ENCODE assay signal across 9 cellular contexts in genomic region chr9:113577525-113578261, GRCh38.
A peak's percentile ranks its signal among the peaks of the same experiment; 100 is the strongest.
DNase-seq lines count a peak whose midpoint lies in the region; ATAC-seq, FAIRE-seq and TF ChIP-seq lines count a peak whose summit lies in the region.
"Had no signal": no experiment of that assay in that cellular context is flagged by ENCODE, and none has a peak within 500 bp of the region (broad histone marks: within the 10 kb centered on the region; RNA-seq: fewer than 3 reads in every experiment).

No MANE protein-coding gene starts in this region.

- DNase-seq in activated CD8-positive, alpha-beta memory T cell treated with anti-CD3 and anti-CD28 coated beads, Interleukin-2, amount 10 ng/mL, durations not matched to agents 7 days and 5 days: no peak
- DNase-seq in activated CD8-positive, alpha-beta memory T cell treated with anti-CD3 and anti-CD28 coated beads for 24 hours: no peak
- DNase-seq in activated T-helper 2 cell treated with anti-CD3 and anti-CD28 coated beads, Interferon-gamma antibody, Interleukin-2, Interleukin-4, amounts not matched to agents 10 μg/mL and 5 μg/mL and 100 μg/mL, durations not matched to agents 14 hours and 24 hours and 36 hours (ENCODE audit: low spot score): no peak
- DNase-seq in left cardiac atrium (peak; percentile 66), transverse colon (no peak), HAP-1 (ENCODE audit: low spot score in 2 of 2) (no peak), D721Med (ENCODE audit: insufficient read length, low spot score) (no peak)

- 61 to 70% methylated on average over 3 to 11 of the region's 11 CpGs for WGBS in transverse colon (ENCODE audit: low coverage in 1 of 2), 2 donors

- H3K27me3 ChIP-seq in transverse colon (no peaks in the 10 kb centered on the region), HAP-1 (ENCODE audit: low read depth) (0 out of 2 replicates have a peak, but pooled peaks cover 2% of the 10 kb centered on the region)

- H3K27me3 Mint-ChIP-seq in activated CD8-positive, alpha-beta memory T cell treated with anti-CD3 and anti-CD28 coated beads, Interleukin-2, amount 10 ng/mL, durations not matched to agents 7 days and 5 days: no peaks in the 10 kb centered on the region
- no peaks in the 10 kb centered on the region for H3K27me3 Mint-ChIP-seq in activated T-helper 2 cell treated with anti-CD3 and anti-CD28 coated beads, Interferon-gamma antibody, Interleukin-2, Interleukin-4, amounts not matched to agents 10 μg/mL and 5 μg/mL and 100 μg/mL, durations not matched to agents 14 hours and 24 hours and 36 hours (ENCODE audit: low read depth)

- H3K9me3 ChIP-seq in transverse colon (no peaks in the 10 kb centered on the region), HAP-1 (no peaks in the 10 kb centered on the region)

- TF ChIP-seq EP300 in transverse colon (IDR thresholded peaks at IDR 0.05; ENCODE audit: low read depth): no peak

- no peak overlapping the region for H3K4me3 Mint-ChIP-seq in activated CD8-positive, alpha-beta memory T cell treated with anti-CD3 and anti-CD28 coated beads, Interleukin-2, amount 10 ng/mL, durations not matched to agents 7 days and 5 days
- peak overlapping the region; percentile 30 for H3K4me3 Mint-ChIP-seq in activated T-helper 2 cell treated with anti-CD3 and anti-CD28 coated beads, Interferon-gamma antibody, Interleukin-2, Interleukin-4, amounts not matched to agents 10 μg/mL and 5 μg/mL and 100 μg/mL, durations not matched to agents 14 hours and 24 hours and 36 hours (ENCODE audit: low read depth)

- CTCF ChIA-PET in activated CD8-positive, alpha-beta memory T cell treated with anti-CD3 and anti-CD28 coated beads, Interleukin-2, amount 10 ng/mL, durations not matched to agents 7 days and 5 days (lab: Charles Lee): interaction anchor here (1.3 to 6.1 kb wide), 12 partner anchors 12 to 303 kb away, joined by 3 to 105 read pairs (median 10); partner anchors contain the start of gene CDC26

- ATAC-seq in activated CD8-positive, alpha-beta memory T cell treated with anti-CD3 and anti-CD28 coated beads, Interleukin-2, amount 10 ng/mL, durations not matched to agents 7 days and 5 days: no peak
- ATAC-seq in left cardiac atrium (no peak), GM21515 (IDR thresholded peaks at IDR 0.05; ENCODE audit: unreplicated experiment) (no peak)

- H3K4me3 ChIP-seq in transverse colon (no peak overlapping the region), HAP-1 (no peak overlapping the region)

- no peak for TF ChIP-seq POLR2A in transverse colon (IDR thresholded peaks at IDR 0.05)

- peaks cover 59% of the 10 kb centered on the region for H3K4me1 Mint-ChIP-seq in activated CD8-positive, alpha-beta memory T cell treated with anti-CD3 and anti-CD28 coated beads, Interleukin-2, amount 10 ng/mL, durations not matched to agents 7 days and 5 days
- peaks cover 63% of the 10 kb centered on the region for H3K4me1 Mint-ChIP-seq in activated T-helper 2 cell treated with anti-CD3 and anti-CD28 coated beads, Interferon-gamma antibody, Interleukin-2, Interleukin-4, amounts not matched to agents 10 μg/mL and 5 μg/mL and 100 μg/mL, durations not matched to agents 14 hours and 24 hours and 36 hours (ENCODE audit: low read depth)

- no peak for FAIRE-seq in D721Med (lab: Jason Lieb, UNC)

- intact Hi-C loops in activated T-helper 2 cell treated with anti-CD3 and anti-CD28 coated beads, Interferon-gamma antibody, Interleukin-2, Interleukin-4, amounts not matched to agents 10 μg/mL and 5 μg/mL and 100 μg/mL, durations not matched to agents 14 hours and 24 hours and 36 hours (cut with micrococcal nuclease): no loop called here
- intact Hi-C loops in left cardiac atrium (cut with DNase I) (no loop called here), transverse colon (cut with DNase I; ENCODE audit: low total_unique reads) (no loop called here)

- peak overlapping the region; percentile 75 to 85 (median 80) for H3K27ac ChIP-seq in transverse colon
- H3K27ac ChIP-seq: parathyroid adenoma had no signal

- H3K36me3 ChIP-seq in transverse colon: no peaks in the 10 kb centered on the region
- H3K36me3 ChIP-seq in HAP-1 (replicated peaks): no peaks in the 10 kb centered on the region

- no peak for TF ChIP-seq CTCF in transverse colon (IDR thresholded peaks at IDR 0.05)
- no peak for TF ChIP-seq CTCF in D721Med (IDR thresholded peaks at IDR 0.05; ENCODE audit: insufficient read depth, missing control alignments)

- no peaks in the 10 kb centered on the region for H3K9me3 Mint-ChIP-seq in activated CD8-positive, alpha-beta memory T cell treated with anti-CD3 and anti-CD28 coated beads, Interleukin-2, amount 10 ng/mL, durations not matched to agents 7 days and 5 days (ENCODE audit: low read depth)
- H3K9me3 Mint-ChIP-seq in activated T-helper 2 cell treated with anti-CD3 and anti-CD28 coated beads, Interferon-gamma antibody, Interleukin-2, Interleukin-4, amounts not matched to agents 10 μg/mL and 5 μg/mL and 100 μg/mL, durations not matched to agents 14 hours and 24 hours and 36 hours: no peaks in the 10 kb centered on the region

- H3K27ac Mint-ChIP-seq in activated CD8-positive, alpha-beta memory T cell treated with anti-CD3 and anti-CD28 coated beads, Interleukin-2, amount 10 ng/mL, durations not matched to agents 7 days and 5 days: peak overlapping the region; percentile 95
- peak overlapping the region; percentile 93 for H3K27ac Mint-ChIP-seq in activated T-helper 2 cell treated with anti-CD3 and anti-CD28 coated beads, Interferon-gamma antibody, Interleukin-2, Interleukin-4, amounts not matched to agents 10 μg/mL and 5 μg/mL and 100 μg/mL, durations not matched to agents 14 hours and 24 hours and 36 hours

- in situ Hi-C loops in transverse colon (cut with MboI; ENCODE audit: low pct_ligation_motif_present in 1 of 4, low pct_unique_long_range_greater_than_20kb in 1 of 4, low sequenced_read_pairs in 3 of 4) (no loop called here), HAP-1 (cut with MboI; ENCODE audit: low sequenced_read_pairs) (no loop called here)

- H3K4me1 ChIP-seq in transverse colon (peaks cover 34 to 56% (median 45%) of the 10 kb centered on the region in 4 donors), HAP-1 (no peaks in the 10 kb centered on the region)
- H3K4me1 ChIP-seq: parathyroid adenoma had no signal

- peaks cover 2% of the 10 kb centered on the region for H3K36me3 Mint-ChIP-seq in activated CD8-positive, alpha-beta memory T cell treated with anti-CD3 and anti-CD28 coated beads, Interleukin-2, amount 10 ng/mL, durations not matched to agents 7 days and 5 days
- peaks cover 13% of the 10 kb centered on the region for H3K36me3 Mint-ChIP-seq in activated T-helper 2 cell treated with anti-CD3 and anti-CD28 coated beads, Interferon-gamma antibody, Interleukin-2, Interleukin-4, amounts not matched to agents 10 μg/mL and 5 μg/mL and 100 μg/mL, durations not matched to agents 14 hours and 24 hours and 36 hours (ENCODE audit: low read depth)
